In genomic region chr7:128863433-128863989, GRCh38 we compare ENCODE assay signal across 1 cellular context.
A peak's percentile ranks its signal among the peaks of the same experiment; 100 is the strongest.
TF ChIP-seq lines count a peak whose summit lies in the region.

No MANE protein-coding gene starts in this region.

TF ChIP-seq in H1, 55 proteins besides CTCF, POLR2A, EP300 and RAD21:
- no peak for TF ChIP-seq BCL11A (IDR thresholded peaks at IDR 0.05; ENCODE audit: low read depth in 2 of 2, low read length in 2 of 2)
- TF ChIP-seq, protein P1, sequence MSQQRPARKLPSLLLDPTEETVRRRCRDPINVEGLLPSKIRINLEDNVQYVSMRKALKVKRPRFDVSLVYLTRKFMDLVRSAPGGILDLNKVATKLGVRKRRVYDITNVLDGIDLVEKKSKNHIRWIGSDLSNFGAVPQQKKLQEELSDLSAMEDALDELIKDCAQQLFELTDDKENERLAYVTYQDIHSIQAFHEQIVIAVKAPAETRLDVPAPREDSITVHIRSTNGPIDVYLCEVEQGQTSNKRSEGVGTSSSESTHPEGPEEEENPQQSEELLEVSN (IDR thresholded peaks at IDR 0.05): no peak
- no peak for TF ChIP-seq KDM5A (IDR thresholded peaks at IDR 0.05; ENCODE audit: low read length)
- TF ChIP-seq TEAD4 (IDR thresholded peaks at IDR 0.05; ENCODE audit: low read depth, low read length): 0 out of 2 replicates have a peak, but pooled peaks have one; percentile 49
- TF ChIP-seq, protein P2, sequence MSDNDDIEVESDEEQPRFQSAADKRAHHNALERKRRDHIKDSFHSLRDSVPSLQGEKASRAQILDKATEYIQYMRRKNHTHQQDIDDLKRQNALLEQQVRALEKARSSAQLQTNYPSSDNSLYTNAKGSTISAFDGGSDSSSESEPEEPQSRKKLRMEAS (IDR thresholded peaks at IDR 0.05): no peak
